In the genomic region with DNA sequence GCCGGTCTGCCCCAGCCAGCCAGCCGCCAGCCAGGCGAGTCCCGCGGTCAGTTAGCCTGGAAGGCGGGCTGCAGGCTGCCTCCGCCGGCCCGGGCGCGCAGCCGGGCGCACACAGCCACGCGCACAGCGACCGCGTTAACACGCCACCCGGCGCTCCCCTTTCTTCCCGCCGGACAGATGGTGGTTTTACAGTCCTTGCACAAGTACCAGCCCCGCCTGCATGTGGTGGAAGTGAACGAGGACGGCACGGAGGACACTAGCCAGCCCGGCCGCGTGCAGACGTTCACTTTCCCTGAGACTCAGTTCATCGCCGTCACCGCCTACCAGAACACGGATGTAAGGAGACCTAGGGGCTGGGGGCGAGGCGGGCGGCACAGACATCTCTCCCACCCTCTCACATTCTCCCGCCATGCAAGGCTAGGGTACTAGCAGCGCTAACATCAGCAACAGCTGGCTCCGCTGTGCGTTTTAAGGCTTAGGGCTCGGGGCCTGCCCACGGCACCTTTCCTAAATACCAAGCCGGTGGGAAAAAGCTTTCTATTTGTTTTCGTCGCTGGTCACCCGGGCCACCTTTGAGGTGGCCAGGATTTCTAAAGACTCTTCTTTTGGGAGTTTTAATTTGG, we compare ENCODE assay signal across 10 cellular contexts. TPM values are rescaled to one million over a fixed set of nuclear protein-coding genes. Genes with fewer than 3 reads are reported as not detected.
A peak's percentile ranks its signal among the peaks of the same experiment; 100 is the strongest.
DNase-seq lines count a peak whose midpoint lies in the region; ATAC-seq lines count a peak whose summit lies in the region.
"Had no signal": no experiment of that assay in that cellular context is flagged by ENCODE, and none has a peak within 500 bp of the region (broad histone marks: within the 10 kb centered on the region; RNA-seq: fewer than 3 reads in every experiment).

No MANE protein-coding gene starts in this region.

- no peak overlapping the region for H3K27ac ChIP-seq in BLaER1
- H3K27ac ChIP-seq: pancreas had no signal

- no peaks in the 10 kb centered on the region for H3K36me3 ChIP-seq in BLaER1
- H3K36me3 ChIP-seq: pancreas had no signal

- peaks cover 18% of the 10 kb centered on the region for H3K4me1 ChIP-seq in BLaER1

- H3K4me3 Mint-ChIP-seq in activated CD8-positive, alpha-beta memory T cell treated with anti-CD3 and anti-CD28 coated beads, Interleukin-2, amount 10 ng/mL, durations not matched to agents 7 days and 5 days, result peak overlapping the region; percentile 30

- CTCF ChIA-PET in activated CD8-positive, alpha-beta memory T cell treated with anti-CD3 and anti-CD28 coated beads, Interleukin-2, amount 10 ng/mL, durations not matched to agents 7 days and 5 days (lab: Charles Lee), result interaction anchor here (0.7 to 1.6 kb wide), 2 partner anchors 10 to 37 kb away, joined by 3 to 4 read pairs; no protein-coding TSS in a partner anchor

- no peaks in the 10 kb centered on the region for H3K9me3 Mint-ChIP-seq in activated CD8-positive, alpha-beta memory T cell treated with anti-CD3 and anti-CD28 coated beads, Interleukin-2, amount 10 ng/mL, durations not matched to agents 7 days and 5 days (ENCODE audit: low read depth)

- H3K4me3 ChIP-seq in BLaER1, result no peak overlapping the region

- no peak overlapping the region for H3K9ac ChIP-seq in BLaER1

- peaks cover 99% of the 10 kb centered on the region for H4K20me1 ChIP-seq in BLaER1

- DNase-seq in activated CD8-positive, alpha-beta memory T cell treated with anti-CD3 and anti-CD28 coated beads, Interleukin-2, amount 10 ng/mL, durations not matched to agents 7 days and 5 days, result no peak
- DNase-seq in left kidney (ENCODE audit: low read depth, low spot score) (peak; percentile 59), NCI-H446 treated with DMSO at 0.1 percent for 48 hours (lab: John Stamatoyannopoulos, UW) (no peak), GM19238 (ENCODE audit: insufficient read length, low spot score) (no peak)
- DNase-seq: NCI-H1092 treated with DMSO at 0.1 percent for 48 hours had no signal

- H3K27me3 ChIP-seq in BLaER1, result peaks cover 100% of the 10 kb centered on the region

- peaks cover 55% of the 10 kb centered on the region for H3K4me1 Mint-ChIP-seq in activated CD8-positive, alpha-beta memory T cell treated with anti-CD3 and anti-CD28 coated beads, Interleukin-2, amount 10 ng/mL, durations not matched to agents 7 days and 5 days

- peak overlapping the region; percentile 23 for H3K4me2 ChIP-seq in BLaER1

- H3K9me3 ChIP-seq in BLaER1, result peaks cover 36% of the 10 kb centered on the region
- H3K9me3 ChIP-seq: pancreas had no signal

- H3K36me3 Mint-ChIP-seq in activated CD8-positive, alpha-beta memory T cell treated with anti-CD3 and anti-CD28 coated beads, Interleukin-2, amount 10 ng/mL, durations not matched to agents 7 days and 5 days, result peaks cover 4% of the 10 kb centered on the region

- H3K27me3 Mint-ChIP-seq in activated CD8-positive, alpha-beta memory T cell treated with anti-CD3 and anti-CD28 coated beads, Interleukin-2, amount 10 ng/mL, durations not matched to agents 7 days and 5 days, result peaks cover 89% of the 10 kb centered on the region

- H3K27ac Mint-ChIP-seq in activated CD8-positive, alpha-beta memory T cell treated with anti-CD3 and anti-CD28 coated beads, Interleukin-2, amount 10 ng/mL, durations not matched to agents 7 days and 5 days, result no peak overlapping the region

- peak; percentile 30 for ATAC-seq in GM18909 (IDR thresholded peaks at IDR 0.05; ENCODE audit: poor library complexity, unreplicated experiment)
- no peak for ATAC-seq in activated CD8-positive, alpha-beta memory T cell treated with anti-CD3 and anti-CD28 coated beads, Interleukin-2, amount 10 ng/mL, durations not matched to agents 7 days and 5 days
- ATAC-seq in HG03354 (IDR thresholded peaks at IDR 0.05; ENCODE audit: poor library complexity, severe bottlenecking, unreplicated experiment), result no peak
- ATAC-seq in GM19023 (IDR thresholded peaks at IDR 0.05; ENCODE audit: unreplicated experiment), result no peak

RNA-seq across cellular contexts. Expression of gene TBR1, which starts 2.7 kb away (rescaled TPM):
- total RNA-seq in activated CD8-positive, alpha-beta memory T cell treated with anti-CD3 and anti-CD28 coated beads, Interleukin-2, amount 10 ng/mL, durations not matched to agents 7 days and 5 days, result under 1 TPM in 1 of 2 experiments, not detected in 1; 0.05 TPM
- total RNA-seq: pancreas had no signal
